8 cellular contexts compared by ENCODE assay signal in the genomic region with DNA sequence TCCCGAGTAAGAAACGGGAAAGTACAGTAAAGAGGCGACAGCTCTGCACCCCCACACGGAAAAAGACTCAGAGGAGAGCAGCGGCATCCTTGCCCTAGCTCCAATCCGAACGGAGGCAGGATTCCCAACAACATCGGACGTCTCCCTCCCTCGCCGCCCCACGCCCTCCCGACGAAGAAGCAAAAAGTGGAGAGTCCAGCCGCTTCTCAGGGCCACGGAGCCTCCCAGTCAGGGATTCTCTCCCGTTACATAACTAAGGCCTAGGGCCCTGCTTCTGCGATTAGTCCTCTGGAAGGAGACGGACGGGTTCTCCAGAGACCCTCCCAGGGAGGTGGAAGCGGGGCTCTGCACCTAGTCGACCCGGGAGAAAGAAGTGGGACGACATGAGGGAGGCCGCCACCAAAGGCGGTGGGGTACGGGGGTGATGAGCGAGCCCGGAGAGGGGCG. TPM values are rescaled to one million over a fixed set of nuclear protein-coding genes. Genes with fewer than 3 reads are reported as not detected.
DNase-seq lines count a peak whose midpoint lies in the region; ATAC-seq and TF ChIP-seq lines count a peak whose summit lies in the region.

No MANE protein-coding gene starts in this region.

- H3K27ac Mint-ChIP-seq in activated CD4-positive, alpha-beta T cell treated with anti-CD3 and anti-CD28 coated beads, Interleukin-2, amount 10 ng/mL, durations not matched to agents 7 days and 5 days = peak overlapping the region; percentile 97
- H3K27ac Mint-ChIP-seq in activated CD8-positive, alpha-beta memory T cell treated with anti-CD3 and anti-CD28 coated beads, Interleukin-2, amount 10 ng/mL, durations not matched to agents 7 days and 5 days = peak overlapping the region; percentile 84
- H3K27ac Mint-ChIP-seq in natural killer cell = peak overlapping the region; percentile 90 to 96

- TF ChIP-seq CTCF in natural killer cell (IDR thresholded peaks at IDR 0.05) = no peak

- peaks cover 4% of the 10 kb centered on the region for H3K36me3 Mint-ChIP-seq in activated CD4-positive, alpha-beta T cell treated with anti-CD3 and anti-CD28 coated beads, Interleukin-2, amount 10 ng/mL, durations not matched to agents 7 days and 5 days (ENCODE audit: low read depth)
- H3K36me3 Mint-ChIP-seq in activated CD8-positive, alpha-beta memory T cell treated with anti-CD3 and anti-CD28 coated beads, Interleukin-2, amount 10 ng/mL, durations not matched to agents 7 days and 5 days = peaks cover 7% of the 10 kb centered on the region
- no peaks in the 10 kb centered on the region for H3K36me3 Mint-ChIP-seq in natural killer cell

- H3K27me3 Mint-ChIP-seq in activated CD4-positive, alpha-beta T cell treated with anti-CD3 and anti-CD28 coated beads, Interleukin-2, amount 10 ng/mL, durations not matched to agents 7 days and 5 days = no peaks in the 10 kb centered on the region
- H3K27me3 Mint-ChIP-seq in activated CD8-positive, alpha-beta memory T cell treated with anti-CD3 and anti-CD28 coated beads, Interleukin-2, amount 10 ng/mL, durations not matched to agents 7 days and 5 days = peaks cover 4% of the 10 kb centered on the region
- no peaks in the 10 kb centered on the region for H3K27me3 Mint-ChIP-seq in natural killer cell (ENCODE audit: low read depth in 2 of 2)

- peaks cover 37% of the 10 kb centered on the region for H3K4me1 Mint-ChIP-seq in activated CD4-positive, alpha-beta T cell treated with anti-CD3 and anti-CD28 coated beads, Interleukin-2, amount 10 ng/mL, durations not matched to agents 7 days and 5 days
- peaks cover 33% of the 10 kb centered on the region for H3K4me1 Mint-ChIP-seq in activated CD8-positive, alpha-beta memory T cell treated with anti-CD3 and anti-CD28 coated beads, Interleukin-2, amount 10 ng/mL, durations not matched to agents 7 days and 5 days
- H3K4me1 Mint-ChIP-seq in natural killer cell = peaks cover 14 to 20% of the 10 kb centered on the region in 2 donors

- H3K9me3 Mint-ChIP-seq in activated CD4-positive, alpha-beta T cell treated with anti-CD3 and anti-CD28 coated beads, Interleukin-2, amount 10 ng/mL, durations not matched to agents 7 days and 5 days = peaks cover 5% of the 10 kb centered on the region
- H3K9me3 Mint-ChIP-seq in activated CD8-positive, alpha-beta memory T cell treated with anti-CD3 and anti-CD28 coated beads, Interleukin-2, amount 10 ng/mL, durations not matched to agents 7 days and 5 days (ENCODE audit: low read depth) = no peaks in the 10 kb centered on the region
- H3K9me3 Mint-ChIP-seq in natural killer cell = no peaks in the 10 kb centered on the region

- CTCF ChIA-PET in activated CD4-positive, alpha-beta T cell treated with anti-CD3 and anti-CD28 coated beads, Interleukin-2, amount 10 ng/mL, durations not matched to agents 7 days and 5 days (lab: Charles Lee) = interaction anchor here (1.1 kb wide), 1 partner anchor 35 kb away, joined by 3 read pairs; no protein-coding TSS in a partner anchor
- CTCF ChIA-PET in activated CD8-positive, alpha-beta memory T cell treated with anti-CD3 and anti-CD28 coated beads, Interleukin-2, amount 10 ng/mL, durations not matched to agents 7 days and 5 days (lab: Charles Lee) = interaction anchor here (0.7 to 0.8 kb wide), 2 partner anchors 9 to 33 kb away, joined by 3 to 4 read pairs; no protein-coding TSS in a partner anchor

- intact Hi-C loops in natural killer cell (cut with micrococcal nuclease) = loop anchor here (1.0 kb wide), 1 partner anchor 27 kb away; a partner anchor contains a TSS

- peak; percentile 65 for ATAC-seq in activated CD8-positive, alpha-beta memory T cell treated with anti-CD3 and anti-CD28 coated beads, Interleukin-2, amount 10 ng/mL, durations not matched to agents 7 days and 5 days
- ATAC-seq in natural killer cell = peak; percentile 48 to 60 (median 51)

- DNase-seq in activated CD4-positive, alpha-beta T cell treated with anti-CD3 and anti-CD28 coated beads, Interleukin-2, amount 10 ng/mL, durations not matched to agents 7 days and 5 days = no peak
- DNase-seq in activated CD4-positive, alpha-beta T cell treated with anti-CD3 and anti-CD28 coated beads for 4 hours = no peak
- peak; percentile 4 for DNase-seq in GOT3 (lab: John Stamatoyannopoulos, UW)
- peak; percentile 12 for DNase-seq in KG1 (lab: John Stamatoyannopoulos, UW)
- no peak for DNase-seq in activated CD8-positive, alpha-beta memory T cell treated with anti-CD3 and anti-CD28 coated beads, Interleukin-2, amount 10 ng/mL, durations not matched to agents 7 days and 5 days
- DNase-seq in fibroblast of peridontal ligament (ENCODE audit: extremely low read depth) = peak; percentile 51
- peak; percentile 15 for DNase-seq in natural killer cell
- DNase-seq in SKM-1 treated with dmso at 0.1 percent for 144 hours (lab: John Stamatoyannopoulos, UW; ENCODE audit: unreplicated experiment) = no peak

- H3K4me3 Mint-ChIP-seq in activated CD4-positive, alpha-beta T cell treated with anti-CD3 and anti-CD28 coated beads, Interleukin-2, amount 10 ng/mL, durations not matched to agents 7 days and 5 days = peak overlapping the region; percentile 88
- peak overlapping the region; percentile 97 for H3K4me3 Mint-ChIP-seq in activated CD8-positive, alpha-beta memory T cell treated with anti-CD3 and anti-CD28 coated beads, Interleukin-2, amount 10 ng/mL, durations not matched to agents 7 days and 5 days
- H3K4me3 Mint-ChIP-seq in natural killer cell = peak overlapping the region; percentile 95

- POLR2A ChIA-PET in activated CD4-positive, alpha-beta T cell treated with anti-CD3 and anti-CD28 coated beads, Interleukin-2, amount 10 ng/mL, durations not matched to agents 7 days and 5 days (lab: Charles Lee) = no interaction called here

RNA-seq across cellular contexts. Expression of a gene that starts 0.6 kb away (rescaled TPM):
- 100 to 1,000 TPM; 101 to 120 TPM for total RNA-seq in activated CD4-positive, alpha-beta T cell treated with anti-CD3 and anti-CD28 coated beads, Interleukin-2, amount 10 ng/mL, durations not matched to agents 7 days and 5 days
- total RNA-seq in activated CD8-positive, alpha-beta memory T cell treated with anti-CD3 and anti-CD28 coated beads, Interleukin-2, amount 10 ng/mL, durations not matched to agents 7 days and 5 days = 100 to 1,000 TPM in 1 of 2 experiments, 10 to 100 TPM in 1; 79.6 to 104 TPM
- 10 to 100 TPM; 70.1 to 84.1 (median 70.7) TPM for total RNA-seq in natural killer cell

RNA-seq across cellular contexts. Expression of a gene that starts 27.8 kb away (rescaled TPM):
- total RNA-seq in activated CD4-positive, alpha-beta T cell treated with anti-CD3 and anti-CD28 coated beads, Interleukin-2, amount 10 ng/mL, durations not matched to agents 7 days and 5 days = 100 to 1,000 TPM; 102 to 104 TPM
- 100 to 1,000 TPM; 121 to 143 TPM for total RNA-seq in activated CD8-positive, alpha-beta memory T cell treated with anti-CD3 and anti-CD28 coated beads, Interleukin-2, amount 10 ng/mL, durations not matched to agents 7 days and 5 days
- total RNA-seq in natural killer cell = 100 to 1,000 TPM; 122 to 155 (median 124) TPM

Comparison
In these comparisons a context has a peak if more than half of its experiments do, and no peak if none do; other contexts are left out.
1. DNase-seq: peak in GOT3 (single experiment), KG1 (single experiment), fibroblast of peridontal ligament (single experiment) and natural killer cell (single experiment); none in activated CD4-positive, alpha-beta T cell treated with anti-CD3 and anti-CD28 coated beads, Interleukin-2, amount 10 ng/mL, durations not matched to agents 7 days and 5 days (single experiment), activated CD4-positive, alpha-beta T cell treated with anti-CD3 and anti-CD28 coated beads for 4 hours (0 of 2), activated CD8-positive, alpha-beta memory T cell treated with anti-CD3 and anti-CD28 coated beads, Interleukin-2, amount 10 ng/mL, durations not matched to agents 7 days and 5 days (single experiment) and SKM-1 treated with dmso at 0.1 percent for 144 hours (single experiment).
2. Peak in every context shown above with its lines, with median percentiles within 50 percentile points of each other: H3K27ac Mint-ChIP-seq and H3K4me3 Mint-ChIP-seq.